In the genomic region with DNA sequence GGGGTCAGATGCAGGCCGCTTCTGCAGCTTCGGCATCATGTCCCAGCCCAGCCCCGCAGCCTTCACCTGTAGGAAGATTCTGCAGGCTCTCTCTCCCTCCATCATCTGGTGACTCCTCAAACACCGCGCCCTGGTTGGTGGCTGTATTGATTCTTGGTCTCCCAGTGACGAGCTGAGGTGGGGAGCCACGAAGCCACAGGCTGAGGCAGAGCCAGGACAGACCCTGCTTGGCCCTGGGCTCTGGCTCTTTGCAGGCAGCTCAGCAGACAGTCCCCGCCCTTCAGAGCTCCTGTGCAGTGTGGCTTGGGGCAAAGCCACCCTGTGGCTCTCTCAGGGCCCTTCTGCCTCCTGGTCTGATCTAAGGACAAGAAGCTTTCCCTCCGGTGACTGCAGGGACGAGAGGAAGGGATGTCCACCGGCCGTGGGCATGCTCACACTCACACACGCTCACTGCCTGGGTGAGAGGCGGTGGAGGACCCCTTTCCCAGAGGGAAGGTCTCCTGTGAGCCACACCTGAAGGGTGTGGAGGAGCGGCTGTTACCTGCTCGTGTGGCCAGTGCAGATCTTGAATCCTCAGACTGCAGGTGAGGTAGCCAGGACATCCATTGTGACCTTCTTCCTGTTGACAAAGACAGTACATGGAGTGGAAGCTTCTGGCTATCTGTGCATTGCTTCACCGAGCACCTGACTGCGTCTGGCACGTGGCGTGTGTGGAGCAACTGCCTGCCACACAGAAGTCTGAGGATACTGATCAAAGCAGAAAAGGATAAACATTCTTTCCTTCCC, we compare ENCODE assay signal across 21 cellular contexts.
DNase-seq lines count a peak whose midpoint lies in the region; ATAC-seq and TF ChIP-seq lines count a peak whose summit lies in the region.
"Had no signal": no experiment of that assay in that cellular context is flagged by ENCODE, and none has a peak within 500 bp of the region (broad histone marks: within the 10 kb centered on the region; RNA-seq: fewer than 3 reads in every experiment).

No MANE protein-coding gene starts in this region.

- ATAC-seq in T-helper 17 cell: no peak
- ATAC-seq in left lobe of liver: peak; percentile 39
- no peak for ATAC-seq in lower lobe of right lung
- ATAC-seq: esophagus mucosa, pancreas had no signal

- H3K27me3 Mint-ChIP-seq in activated naive CD4-positive, alpha-beta T cell treated with anti-CD3 and anti-CD28 coated beads, Interleukin-2, amount 10 ng/mL, durations not matched to agents 7 days and 5 days: peaks cover 12% of the 10 kb centered on the region
- H3K27me3 Mint-ChIP-seq in T-helper 17 cell: no peaks in the 10 kb centered on the region
- H3K27me3 Mint-ChIP-seq: T-cell had no signal

- peaks cover 27% of the 10 kb centered on the region for H3K4me1 Mint-ChIP-seq in activated naive CD4-positive, alpha-beta T cell treated with anti-CD3 and anti-CD28 coated beads, Interleukin-2, amount 10 ng/mL, durations not matched to agents 7 days and 5 days
- peaks cover 17% of the 10 kb centered on the region for H3K4me1 Mint-ChIP-seq in T-helper 17 cell

- no peak for TF ChIP-seq CTCF in spleen (IDR thresholded peaks at IDR 0.05 in 8 of 11, conservative IDR thresholded peaks at IDR 0.05 in 3 of 11)
- no peak for TF ChIP-seq CTCF in lower lobe of right lung (IDR thresholded peaks at IDR 0.05)

- CTCF ChIA-PET in activated naive CD4-positive, alpha-beta T cell treated with anti-CD3 and anti-CD28 coated beads, Interleukin-2, amount 10 ng/mL, durations not matched to agents 7 days and 5 days (lab: Charles Lee): no interaction called here

- H3K4me3 Mint-ChIP-seq in activated naive CD4-positive, alpha-beta T cell treated with anti-CD3 and anti-CD28 coated beads, Interleukin-2, amount 10 ng/mL, durations not matched to agents 7 days and 5 days: no peak overlapping the region
- no peak overlapping the region for H3K4me3 Mint-ChIP-seq in T-helper 17 cell

- DNase-seq in activated naive CD4-positive, alpha-beta T cell treated with anti-CD3 and anti-CD28 coated beads, Interleukin-2, amount 10 ng/mL, durations not matched to agents 7 days and 5 days: no peak
- DNase-seq in activated naive CD4-positive, alpha-beta T cell treated with Interleukin-2 at 50 U/mL for 16 hours: no peak
- DNase-seq in T-helper 17 cell (no peak), left lobe of liver (ENCODE audit: low spot score) (no peak), spleen (peak; percentile 71), HCEC 1CT (no peak), lower lobe of right lung (no peak)
- no peak for DNase-seq in stimulated activated naive CD4-positive, alpha-beta T cell treated with Interleukin-2 at 50 U/mL for 16 hours (lab: John Stamatoyannopoulos, UW)
- DNase-seq: ACHN, DMS79, NCI-H1105, NCI-H2107, NCI-H526 treated with DMSO at 0.1 percent for 48 hours, SHP77 had no signal

- 83 to 92% (median 86%) methylated on average over 15 to 20 of the region's 20 CpGs for WGBS in spleen, 5 donors

- peak overlapping the region; percentile 42 for H3K27ac Mint-ChIP-seq in activated naive CD4-positive, alpha-beta T cell treated with anti-CD3 and anti-CD28 coated beads, Interleukin-2, amount 10 ng/mL, durations not matched to agents 7 days and 5 days
- H3K27ac Mint-ChIP-seq in T-helper 17 cell: peak overlapping the region; percentile 0

- H3K27me3 ChIP-seq in spleen (replicated peaks in 1 of 7) (no peaks in the 10 kb centered on the region), lower lobe of right lung (ENCODE audit: low read depth) (no peaks in the 10 kb centered on the region)
- H3K27me3 ChIP-seq: adrenal gland, pancreas, uterus had no signal

- H3K4me3 ChIP-seq in spleen: no peak overlapping the region
- H3K4me3 ChIP-seq in lower lobe of right lung: no peak overlapping the region
- H3K4me3 ChIP-seq: adrenal gland, HAP-1, pancreas, uterus had no signal

- peaks cover 0 to 62% (median 8%) of the 10 kb centered on the region in 6 donors for H3K36me3 ChIP-seq in spleen
- H3K36me3 ChIP-seq in lower lobe of right lung: peaks cover 8% of the 10 kb centered on the region
- H3K36me3 ChIP-seq: adrenal gland, HAP-1, pancreas, uterus had no signal

- H3K27ac ChIP-seq in spleen (peak overlapping the region in 1 of 8 donors; percentile 1), lower lobe of right lung (no peak overlapping the region)
- H3K27ac ChIP-seq: adrenal gland, pancreas, uterus, VCaP had no signal

- peaks cover 35% of the 10 kb centered on the region for H3K36me3 Mint-ChIP-seq in activated naive CD4-positive, alpha-beta T cell treated with anti-CD3 and anti-CD28 coated beads, Interleukin-2, amount 10 ng/mL, durations not matched to agents 7 days and 5 days
- peaks cover 8% of the 10 kb centered on the region for H3K36me3 Mint-ChIP-seq in T-helper 17 cell (ENCODE audit: low read depth)

- intact Hi-C loops in spleen (cut with DNase I; ENCODE audit: low total_unique reads): no loop called here
- intact Hi-C loops in lower lobe of right lung (cut with DNase I): no loop called here

- TF ChIP-seq POLR2A in spleen (IDR thresholded peaks at IDR 0.05): no peak

- peaks cover 0 to 36% (median 19%) of the 10 kb centered on the region in 6 donors for H3K4me1 ChIP-seq in spleen
- no peaks in the 10 kb centered on the region for H3K4me1 ChIP-seq in lower lobe of right lung
- H3K4me1 ChIP-seq: adrenal gland, HAP-1, pancreas had no signal

- H3K9me3 ChIP-seq in T-helper 17 cell (ENCODE audit: control insufficient read depth, low read length, poor library complexity, severe bottlenecking): peaks cover 6% of the 10 kb centered on the region
- peaks cover 2 to 41% (median 30%) of the 10 kb centered on the region in 8 donors for H3K9me3 ChIP-seq in spleen
- peaks cover 19% of the 10 kb centered on the region for H3K9me3 ChIP-seq in lower lobe of right lung
- H3K9me3 ChIP-seq: pancreas had no signal

- H3K9me3 Mint-ChIP-seq in activated naive CD4-positive, alpha-beta T cell treated with anti-CD3 and anti-CD28 coated beads, Interleukin-2, amount 10 ng/mL, durations not matched to agents 7 days and 5 days: peaks cover 52% of the 10 kb centered on the region
